In the genomic region with DNA sequence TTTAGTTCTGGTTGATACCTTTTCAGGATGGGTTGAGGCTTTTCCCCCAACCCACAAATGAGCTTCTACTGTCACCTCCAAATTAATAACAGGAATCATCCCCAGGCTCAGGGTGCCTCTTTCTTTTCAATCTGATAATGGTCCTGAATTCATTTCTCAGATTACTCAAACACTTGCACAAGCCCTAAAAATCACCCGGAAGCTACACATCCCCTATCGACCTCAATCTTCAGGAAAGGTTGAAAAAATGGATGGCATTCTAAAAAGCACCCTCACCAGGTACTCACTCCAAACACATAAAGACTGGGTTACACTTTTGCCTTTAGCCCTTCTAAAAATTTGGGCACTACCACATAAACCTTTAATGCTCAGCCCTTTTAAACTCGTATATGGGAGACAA, we compare ENCODE assay signal across 28 cellular contexts.
"Had no signal": no experiment of that assay in that cellular context is flagged by ENCODE, and none has a peak within 500 bp of the region (broad histone marks: within the 10 kb centered on the region; RNA-seq: fewer than 3 reads in every experiment).

No MANE protein-coding gene starts in this region.

- DNase-seq: stimulated activated CD4-positive, alpha-beta T cell treated with anti-CD3 and anti-CD28 coated beads, Interleukin-2, amount 100 ng/mL, for 24 hours; stimulated activated CD4-positive, alpha-beta T cell treated with anti-CD3 and anti-CD28 coated beads, Interleukin-2, amount 100 ng/mL, for 48 hours; stimulated activated CD4-positive, alpha-beta T cell treated with anti-CD3 and anti-CD28 coated beads, Interleukin-4, amount 100 ng/mL, for 1 hour; stimulated activated CD4-positive, alpha-beta T cell treated with anti-CD3 and anti-CD28 coated beads, Interleukin-4, amount 100 ng/mL, for 4 hours; stimulated activated CD8-positive, alpha-beta memory T cell treated with anti-CD3 and anti-CD28 coated beads, Interleukin-4, amount 100 ng/mL, for 48 hours; stimulated activated naive B cell treated with anti-CD40 and anti-IgM and Interleukin-4, amounts not matched to agents 10 μg/mL and 1 μg/mL and 100 μg/mL, for 72 hours; stimulated activated naive CD4-positive, alpha-beta T cell; stimulated activated naive CD4-positive, alpha-beta T cell treated with Interleukin-2 at 50 U/mL for 16 hours; stimulated activated naive CD8-positive, alpha-beta T cell treated with anti-CD3 and anti-CD28 coated beads, Interleukin-15, amount 100 ng/mL, for 72 hours; stimulated activated naive CD8-positive, alpha-beta T cell treated with anti-CD3 and anti-CD28 coated beads, Interleukin-15, Interleukin-2, amounts not matched to agents 100 U/mL and 50 U/mL, for 24 hours; stomach; substantia nigra; testis; thyroid gland; tibial artery; transverse colon; upper lobe of left lung; upper lobe of right lung; uterus had no signal

- H3K4me3 ChIP-seq: stomach, suprapubic skin, testis, thoracic aorta, thyroid gland, tibial artery, tibial nerve, transverse colon, upper lobe of left lung, upper lobe of right lung, uterus, vagina had no signal

- H3K27me3 ChIP-seq: stomach, suprapubic skin, testis, thyroid gland, tibial artery, tibial nerve, transverse colon, upper lobe of left lung, upper lobe of right lung, uterus, vagina had no signal

- FAIRE-seq: urothelium cell line had no signal

- H3K9me3 ChIP-seq: stomach, suprapubic skin, testis, thoracic aorta, thyroid gland, tibial artery, tibial nerve, transverse colon, upper lobe of left lung, upper lobe of right lung, uterus, vagina had no signal

- H3K36me3 Mint-ChIP-seq: stimulated activated effector memory CD8-positive, alpha-beta T cell treated with anti-CD3 and anti-CD28 coated beads, Interleukin-12 subunit alpha, Interleukin-12 subunit beta, amount 100 ng/mL, for 72 hours; stimulated activated memory B cell treated with anti-CD40 and anti-IgM and Interleukin-4, amounts not matched to agents 10 μg/mL and 1 μg/mL and 100 μg/mL, for 72 hours; stimulated activated naive B cell treated with anti-CD40 and anti-IgM and Interleukin-4, amounts not matched to agents 10 μg/mL and 1 μg/mL and 100 μg/mL, for 72 hours had no signal

- H3K4me1 ChIP-seq: stomach, suprapubic skin, testis, thyroid gland, tibial nerve, upper lobe of left lung, upper lobe of right lung, uterus, vagina had no signal

- H3K27me3 Mint-ChIP-seq: stimulated activated memory B cell treated with anti-CD40 and anti-IgM and Interleukin-4, amounts not matched to agents 10 μg/mL and 1 μg/mL and 100 μg/mL, for 72 hours; stimulated activated naive B cell treated with anti-CD40 and anti-IgM and Interleukin-4, amounts not matched to agents 10 μg/mL and 1 μg/mL and 100 μg/mL, for 72 hours; stimulated activated naive CD8-positive, alpha-beta T cell treated with anti-CD3 and anti-CD28 coated beads, Interleukin-15, amount 100 ng/mL, for 72 hours; stimulated activated naive CD8-positive, alpha-beta T cell treated with anti-CD3 and anti-CD28 coated beads, Interleukin-15, Interleukin-2, amounts not matched to agents 100 ng/mL and 50 ng/mL, for 24 hours; type B pancreatic cell had no signal

- H3K27ac ChIP-seq: stomach, suprapubic skin, testis, thoracic aorta, thyroid gland, tibial artery, tibial nerve, transverse colon, upper lobe of left lung, upper lobe of right lung, uterus, vagina had no signal

- H3K27ac Mint-ChIP-seq: stimulated activated effector memory CD8-positive, alpha-beta T cell treated with anti-CD3 and anti-CD28 coated beads, Interleukin-12 subunit alpha, Interleukin-12 subunit beta, amount 100 ng/mL, for 72 hours; stimulated activated memory B cell treated with anti-CD40 and anti-IgM and Interleukin-4, amounts not matched to agents 10 μg/mL and 1 μg/mL and 100 μg/mL, for 72 hours; stimulated activated naive B cell treated with anti-CD40 and anti-IgM and Interleukin-4, amounts not matched to agents 10 μg/mL and 1 μg/mL and 100 μg/mL, for 72 hours; stimulated activated naive CD8-positive, alpha-beta T cell treated with anti-CD3 and anti-CD28 coated beads, Interleukin-15, amount 100 ng/mL, for 72 hours; stimulated activated naive CD8-positive, alpha-beta T cell treated with anti-CD3 and anti-CD28 coated beads, Interleukin-15, Interleukin-2, amounts not matched to agents 100 ng/mL and 50 ng/mL, for 24 hours; type B pancreatic cell had no signal

- H3K4me3 Mint-ChIP-seq: stimulated activated effector memory CD8-positive, alpha-beta T cell treated with anti-CD3 and anti-CD28 coated beads, Interleukin-12 subunit alpha, Interleukin-12 subunit beta, amount 100 ng/mL, for 72 hours; stimulated activated memory B cell treated with anti-CD40 and anti-IgM and Interleukin-4, amounts not matched to agents 10 μg/mL and 1 μg/mL and 100 μg/mL, for 72 hours; stimulated activated naive B cell treated with anti-CD40 and anti-IgM and Interleukin-4, amounts not matched to agents 10 μg/mL and 1 μg/mL and 100 μg/mL, for 72 hours; stimulated activated naive CD8-positive, alpha-beta T cell treated with anti-CD3 and anti-CD28 coated beads, Interleukin-15, amount 100 ng/mL, for 72 hours; stimulated activated naive CD8-positive, alpha-beta T cell treated with anti-CD3 and anti-CD28 coated beads, Interleukin-15, Interleukin-2, amounts not matched to agents 100 ng/mL and 50 ng/mL, for 24 hours; type B pancreatic cell had no signal

- H3K9me3 Mint-ChIP-seq: stimulated activated effector memory CD8-positive, alpha-beta T cell treated with anti-CD3 and anti-CD28 coated beads, Interleukin-12 subunit alpha, Interleukin-12 subunit beta, amount 100 ng/mL, for 72 hours; stimulated activated memory B cell treated with anti-CD40 and anti-IgM and Interleukin-4, amounts not matched to agents 10 μg/mL and 1 μg/mL and 100 μg/mL, for 72 hours; stimulated activated naive B cell treated with anti-CD40 and anti-IgM and Interleukin-4, amounts not matched to agents 10 μg/mL and 1 μg/mL and 100 μg/mL, for 72 hours had no signal

- H3K36me3 ChIP-seq: stomach, suprapubic skin, thoracic aorta, thyroid gland, tibial artery, tibial nerve, transverse colon, upper lobe of left lung, upper lobe of right lung, uterus, vagina had no signal
